In the genomic region with DNA sequence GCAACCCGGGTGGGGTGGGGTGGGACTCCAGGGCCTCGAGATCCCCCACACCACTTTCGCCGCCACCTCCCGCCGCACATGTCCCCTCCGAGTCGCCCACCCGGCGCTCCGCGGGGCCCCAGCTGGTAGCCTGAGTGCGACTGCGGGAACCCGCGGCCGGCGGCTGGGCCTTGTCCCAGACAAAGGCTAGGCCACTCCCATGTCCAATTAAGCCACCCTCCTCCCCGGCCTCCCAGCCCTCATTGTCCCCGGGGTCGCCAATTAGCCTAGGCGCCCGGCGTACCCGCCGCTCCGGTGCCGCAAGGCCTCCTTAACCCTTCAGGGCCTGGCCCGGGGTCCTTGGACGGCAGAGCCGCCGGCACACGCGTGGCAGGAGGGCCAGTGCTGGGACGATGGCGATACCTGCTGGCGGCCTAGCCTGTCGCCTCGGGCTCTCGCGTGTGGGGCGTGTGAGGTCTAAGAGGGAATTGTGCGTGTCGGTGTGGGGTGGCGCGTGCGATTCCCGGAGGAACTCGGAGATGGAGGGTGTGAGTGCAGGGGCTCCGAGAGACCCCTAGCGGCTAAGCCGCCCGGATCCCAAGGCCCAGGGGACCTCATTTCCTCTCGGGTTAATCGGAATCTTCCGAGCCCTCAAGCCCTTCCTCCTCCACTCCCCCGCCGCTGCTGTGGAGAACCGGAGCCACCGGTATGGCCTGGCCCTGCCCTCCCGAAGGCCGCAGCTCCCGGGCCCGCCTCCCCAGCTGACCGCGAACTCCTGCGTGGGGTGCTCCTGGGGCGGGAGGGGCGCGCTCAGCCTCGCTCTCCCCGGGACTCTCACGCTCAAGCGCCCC, we compare ENCODE assay signal across 1 cellular context.
TF ChIP-seq lines count a peak whose summit lies in the region.

No MANE protein-coding gene starts in this region.

TF ChIP-seq in GM12878, 131 proteins besides CTCF, POLR2A, EP300 and RAD21 (continued from another document):
- TF ChIP-seq, protein P1, sequence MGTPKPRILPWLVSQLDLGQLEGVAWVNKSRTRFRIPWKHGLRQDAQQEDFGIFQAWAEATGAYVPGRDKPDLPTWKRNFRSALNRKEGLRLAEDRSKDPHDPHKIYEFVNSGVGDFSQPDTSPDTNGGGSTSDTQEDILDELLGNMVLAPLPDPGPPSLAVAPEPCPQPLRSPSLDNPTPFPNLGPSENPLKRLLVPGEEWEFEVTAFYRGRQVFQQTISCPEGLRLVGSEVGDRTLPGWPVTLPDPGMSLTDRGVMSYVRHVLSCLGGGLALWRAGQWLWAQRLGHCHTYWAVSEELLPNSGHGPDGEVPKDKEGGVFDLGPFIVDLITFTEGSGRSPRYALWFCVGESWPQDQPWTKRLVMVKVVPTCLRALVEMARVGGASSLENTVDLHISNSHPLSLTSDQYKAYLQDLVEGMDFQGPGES (IDR thresholded peaks at IDR 0.05) = no peak
- TF ChIP-seq SUZ12 (IDR thresholded peaks at IDR 0.05; ENCODE audit: unreplicated experiment) = peak; percentile 68
- TF ChIP-seq NBN (IDR thresholded peaks at IDR 0.05) = no peak
- no peak for TF ChIP-seq HDAC6 (IDR thresholded peaks at IDR 0.05; ENCODE audit: unreplicated experiment)
- no peak for TF ChIP-seq ZNF217 (IDR thresholded peaks at IDR 0.05)
- TF ChIP-seq RBBP5 (conservative IDR thresholded peaks at IDR 0.05) = no peak
- TF ChIP-seq NFXL1 (IDR thresholded peaks at IDR 0.05; ENCODE audit: borderline replicate concordance) = peak; percentile 69; the same call in 1 of the 2 replicates
- TF ChIP-seq CREM (IDR thresholded peaks at IDR 0.05; ENCODE audit: low read depth) = no peak
